ENCODE assay signal across 8 cellular contexts in genomic region chr14:59918824-59919581, GRCh38. TPM values are rescaled to one million over a fixed set of nuclear protein-coding genes. Genes with fewer than 3 reads are reported as not detected.
DNase-seq lines count a peak whose midpoint lies in the region; ATAC-seq and TF ChIP-seq lines count a peak whose summit lies in the region.

No MANE protein-coding gene starts in this region.

- H3K9me3 ChIP-seq in AG04450 (ENCODE audit: control insufficient read depth, insufficient read depth, low read length) (no peaks in the 10 kb centered on the region), HUES6 (ENCODE audit: control insufficient read depth, insufficient read depth, low read depth, low read length) (no peaks in the 10 kb centered on the region), right lobe of liver (no peaks in the 10 kb centered on the region)

- POLR2A ChIA-PET in AG04450 (lab: Yijun Ruan, JAX) (no interaction called here), RWPE1 (lab: Yijun Ruan, JAX; ENCODE audit: low non-redundant PET) (no interaction called here)

- no peaks in the 10 kb centered on the region for H3K36me3 Mint-ChIP-seq in dendritic cell treated with granulocyte-macrophage colony-stimulating factor and Interleukin-4, amounts not matched to agents 40 ng/mL and 50 ng/mL, for 4 days (ENCODE audit: low read depth)

- H3K9me3 Mint-ChIP-seq in dendritic cell treated with granulocyte-macrophage colony-stimulating factor and Interleukin-4, amounts not matched to agents 40 ng/mL and 50 ng/mL, for 4 days = no peaks in the 10 kb centered on the region

- H3K4me3 Mint-ChIP-seq in dendritic cell treated with granulocyte-macrophage colony-stimulating factor and Interleukin-4, amounts not matched to agents 40 ng/mL and 50 ng/mL, for 4 days = peak overlapping the region; percentile 78

- H3K27me3 Mint-ChIP-seq in dendritic cell treated with granulocyte-macrophage colony-stimulating factor and Interleukin-4, amounts not matched to agents 40 ng/mL and 50 ng/mL, for 4 days = peaks cover 32% of the 10 kb centered on the region

- TF ChIP-seq CTCF in AG04450 (IDR thresholded peaks at IDR 0.05; ENCODE audit: low read depth, low read length) = peak; percentile 55
- TF ChIP-seq CTCF in GM12865 (IDR thresholded peaks at IDR 0.05; ENCODE audit: insufficient read depth, low read depth, low read length, missing control alignments) = peak; percentile 20
- peak; percentile 73 for TF ChIP-seq CTCF in RWPE1 (conservative IDR thresholded peaks at IDR 0.05; ENCODE audit: low read depth)
- peak; percentile 44 to 57 (median 51) for TF ChIP-seq CTCF in right lobe of liver (IDR thresholded peaks at IDR 0.05)

- no peak for DNase-seq in AG04450 (ENCODE audit: low read depth, low spot score)
- DNase-seq in GM12865 (ENCODE audit: low read depth) = peak; percentile 21
- peak; percentile 44 for DNase-seq in RWPE1 (ENCODE audit: low spot score)
- DNase-seq in right lobe of liver = peak in 2 of 3 donors; percentile 20 to 46
- DNase-seq in superior temporal gyrus (ENCODE audit: extremely low spot score) = peak; percentile 83

- intact Hi-C loops in dendritic cell treated with granulocyte-macrophage colony-stimulating factor and Interleukin-4, amounts not matched to agents 40 ng/mL and 50 ng/mL, for 4 days (cut with micrococcal nuclease) = loop anchor here (1.0 to 5.0 kb wide), 2 partner anchors 202 to 287 kb away; no protein-coding TSS in a partner anchor
- intact Hi-C loops in right lobe of liver (cut with DNase I) = no loop called here

- H3K27ac Mint-ChIP-seq in dendritic cell treated with granulocyte-macrophage colony-stimulating factor and Interleukin-4, amounts not matched to agents 40 ng/mL and 50 ng/mL, for 4 days = peak overlapping the region; percentile 67

- H3K4me3 ChIP-seq in AG04450 (ENCODE audit: low read depth, low read length) = peak overlapping the region; percentile 37
- peak overlapping the region; percentile 45 for H3K4me3 ChIP-seq in GM12865 (ENCODE audit: low read depth, low read length)
- peak overlapping the region; percentile 81 for H3K4me3 ChIP-seq in HUES6 (ENCODE audit: low read depth, low read length)
- H3K4me3 ChIP-seq in right lobe of liver = peak overlapping the region; percentile 43 to 59 (median 47)

- WGBS in right lobe of liver (ENCODE audit: insufficient coverage, low coverage, low lambda C conversion rate, missing lambda C conversion rate) = 0% methylated on average over 19 of the region's 19 CpGs

- H3K4me1 Mint-ChIP-seq in dendritic cell treated with granulocyte-macrophage colony-stimulating factor and Interleukin-4, amounts not matched to agents 40 ng/mL and 50 ng/mL, for 4 days (ENCODE audit: low read depth) = peaks cover 11% of the 10 kb centered on the region

- H3K27ac ChIP-seq in AG04450 (ENCODE audit: low read depth, low read length) (no peak overlapping the region), HUES6 (ENCODE audit: low read depth, low read length) (peak overlapping the region; percentile 63; the same call in 1 of the 2 replicates), RWPE1 (no peak overlapping the region), right lobe of liver (no peak overlapping the region)

- ATAC-seq in right lobe of liver = peak; percentile 66 to 76 (median 70)
- no peak for ATAC-seq in HG02981 (IDR thresholded peaks at IDR 0.05; ENCODE audit: unreplicated experiment)

- H3K36me3 ChIP-seq in HUES6 (ENCODE audit: control insufficient read depth, insufficient read depth, low read length) = no peaks in the 10 kb centered on the region
- H3K36me3 ChIP-seq in right lobe of liver = no peaks in the 10 kb centered on the region

- CTCF ChIA-PET in AG04450 (lab: Charles Lee) (interaction anchor here (0.7 to 2.2 kb wide), 4 partner anchors 46 to 412 kb away, joined by 3 to 17 read pairs (median 7); no protein-coding TSS in a partner anchor), RWPE1 (lab: Yijun Ruan, JAX) (interaction anchor here (0.7 kb wide), 2 partner anchors 84 to 126 kb away, joined by 3 read pairs; no protein-coding TSS in a partner anchor)

- H3K27me3 ChIP-seq in AG04450 (ENCODE audit: control insufficient read depth, insufficient read depth, low read length) (peaks cover 12% of the 10 kb centered on the region), HUES6 (ENCODE audit: control insufficient read depth, insufficient read depth, low read length) (no peaks in the 10 kb centered on the region), right lobe of liver (no peaks in the 10 kb centered on the region)

- H3K9ac ChIP-seq in HUES6 (ENCODE audit: low read length) = peak overlapping the region; percentile 78

- H3K4me1 ChIP-seq in HUES6 (ENCODE audit: control insufficient read depth, insufficient read depth, low read length) (peaks cover 11% of the 10 kb centered on the region; the same call in 1 of the 2 replicates), right lobe of liver (peaks cover 0 to 8% (median 0%) of the 10 kb centered on the region in 4 donors)

- no peak for TF ChIP-seq POLR2A in right lobe of liver (IDR thresholded peaks at IDR 0.05)

RNA-seq across cellular contexts. Expression of gene LRRC9, which starts 0.9 kb away (rescaled TPM):
- polyA plus RNA-seq in AG04450 (2011; rRNA removed) = not detected in 2 replicates
- polyA minus RNA-seq in AG04450 (2011; rRNA and poly(A)+ RNA removed) = not detected in 2 replicates
- total RNA-seq in right lobe of liver = under 1 TPM in 1 of 6 experiments, not detected in 5; 0.15 TPM

RNA-seq across cellular contexts. Expression of gene RTN1, which starts 48.4 kb away (rescaled TPM):
- 0.63 and 0.98 TPM in 2 replicates for polyA plus RNA-seq in AG04450 (2011; rRNA removed)
- polyA minus RNA-seq in AG04450 (2011; rRNA and poly(A)+ RNA removed) = 0.23 and 0.26 TPM in 2 replicates
- 1 to 10 TPM in 2 of 6 experiments, under 1 TPM in 4; 0.37 to 1.9 (median 0.53) TPM for total RNA-seq in right lobe of liver

Comparison
In these comparisons a context has a peak if more than half of its experiments do, and no peak if none do; other contexts are left out.
1. CTCF ChIP-seq: peak in every context shown above with its lines; median percentile 73 in RWPE1; 55 in AG04450; 51 in right lobe of liver; 20 in GM12865.